Comparison of ENCODE assay signal across 8 cellular contexts in genomic region chr1:218377143-218377660, GRCh38. TPM values are rescaled to one million over a fixed set of nuclear protein-coding genes. Genes with fewer than 3 reads are reported as not detected.
DNase-seq lines count a peak whose midpoint lies in the region; ATAC-seq, FAIRE-seq and TF ChIP-seq lines count a peak whose summit lies in the region.

No MANE protein-coding gene starts in this region.

- H2AFZ ChIP-seq in endothelial cell of umbilical vein (ENCODE audit: low read depth, low read length) (no peak overlapping the region), neuronal stem cell (ENCODE audit: low read length) (no peak overlapping the region)

- FAIRE-seq in endothelial cell of umbilical vein (lab: Jason Lieb, UNC) = peak; percentile 82

- POLR2A ChIA-PET in AG04449 (lab: Yijun Ruan, JAX) (interaction anchor here (1.0 to 1.2 kb wide), 3 partner anchors 32 to 329 kb away, joined by 3 to 5 read pairs (median 3); partner anchors contain the start of gene TGFB2), endothelial cell of umbilical vein (lab: Charles Lee) (interaction anchor here (1.5 kb wide), 1 partner anchor 13 kb away, joined by 3 read pairs; no protein-coding TSS in a partner anchor)

- no peak overlapping the region for H3K14ac ChIP-seq in neuronal stem cell (ENCODE audit: low read length)

- H3K4ac ChIP-seq in neuronal stem cell (ENCODE audit: low read length) = no peak overlapping the region

- WGBS in neuronal stem cell (ENCODE audit: extremely low coverage in 2 of 2, insufficient read length in 2 of 2, insufficient replicate concordance in 1 of 2), 2 donors = no CpG with 5 or more reads among the region's 4 CpGs

- H2AK5ac ChIP-seq in neuronal stem cell (ENCODE audit: low read depth, low read length) = no peak overlapping the region

- no peak overlapping the region for H4K91ac ChIP-seq in neuronal stem cell (ENCODE audit: low read depth, low read length, poor library complexity)

- no peaks in the 10 kb centered on the region for H3K9me1 ChIP-seq in endothelial cell of umbilical vein (replicated peaks; ENCODE audit: control insufficient read depth, extremely low read depth, insufficient read depth, low read length)

- no peaks in the 10 kb centered on the region for H3K9me3 ChIP-seq in endothelial cell of umbilical vein (replicated peaks; ENCODE audit: control insufficient read depth, insufficient read depth, low read length)
- no peaks in the 10 kb centered on the region for H3K9me3 ChIP-seq in neuronal stem cell (replicated peaks in 1 of 2; ENCODE audit: control insufficient read depth in 2 of 2, insufficient read depth in 1 of 2, low read depth in 1 of 2, low read length in 2 of 2)

- H3K36me3 ChIP-seq in endothelial cell of umbilical vein (ENCODE audit: control insufficient read depth in 2 of 2, extremely low read depth in 1 of 2, insufficient read depth in 2 of 2, low read length in 2 of 2) = no peaks in the 10 kb centered on the region
- no peaks in the 10 kb centered on the region for H3K36me3 ChIP-seq in neuronal stem cell (replicated peaks in 1 of 2; ENCODE audit: control insufficient read depth in 2 of 2, insufficient read depth in 2 of 2, low read length in 2 of 2)

- TF ChIP-seq POLR2A in endothelial cell of umbilical vein (IDR thresholded peaks at IDR 0.05; ENCODE audit: low read depth, low read length) = peak; percentile 51

- DNase-seq in AG04449 (ENCODE audit: low read depth, low spot score) (peak; percentile 97), endothelial cell of umbilical vein (ENCODE audit: low read depth, low spot score) (peak; percentile 88), DMS114 treated with DMSO at 0.1 percent for 48 hours (lab: John Stamatoyannopoulos, UW; ENCODE audit: unreplicated experiment) (no peak), neuronal stem cell (ENCODE audit: low spot score) (no peak)
- peak; percentile 21 to 71 for DNase-seq in stimulated activated CD4-positive, alpha-beta T cell treated with anti-CD3 and anti-CD28 coated beads, Interleukin-4, amount 100 ng/mL, for 4 hours

- CTCF ChIA-PET in AG04449 (lab: Yijun Ruan, JAX) = interaction anchor here (0.8 to 1.6 kb wide), 5 partner anchors 11 to 169 kb away, joined by 3 to 4 read pairs (median 3); no protein-coding TSS in a partner anchor
- CTCF ChIA-PET in endothelial cell of umbilical vein (lab: Charles Lee) = interaction anchor here (0.8 to 1.9 kb wide), 5 partner anchors 9 to 1191 kb away, joined by 3 to 6 read pairs (median 3); no protein-coding TSS in a partner anchor

- no peak overlapping the region for H2BK5ac ChIP-seq in neuronal stem cell (ENCODE audit: low read length)

- no peaks in the 10 kb centered on the region for H4K20me1 ChIP-seq in endothelial cell of umbilical vein (replicated peaks; ENCODE audit: control insufficient read depth, extremely low read depth, insufficient read depth, low read length)

- no peak for TF ChIP-seq CTCF in AG04449 (IDR thresholded peaks at IDR 0.05; ENCODE audit: insufficient read depth, low read length, missing control alignments)
- TF ChIP-seq CTCF in endothelial cell of umbilical vein (IDR thresholded peaks at IDR 0.05; ENCODE audit: extremely low read depth in 1 of 2, insufficient read depth in 1 of 2, low read depth in 1 of 2, low read length in 2 of 2) = no peak

- no peak overlapping the region for H2BK120ac ChIP-seq in neuronal stem cell (ENCODE audit: low read depth, low read length)

- H4K8ac ChIP-seq in neuronal stem cell (ENCODE audit: low read depth, low read length) = no peak overlapping the region

- peak overlapping the region; percentile 72 for H3K27ac ChIP-seq in endothelial cell of umbilical vein (ENCODE audit: insufficient read depth, low read depth, low read length)
- no peak overlapping the region for H3K27ac ChIP-seq in neuronal stem cell (replicated peaks; ENCODE audit: low read length)

- peaks cover 47% of the 10 kb centered on the region for H3K4me1 ChIP-seq in endothelial cell of umbilical vein (ENCODE audit: control insufficient read depth, extremely low read depth, insufficient read depth, low read length)
- H3K4me1 ChIP-seq in neuronal stem cell (ENCODE audit: control insufficient read depth in 2 of 2, insufficient read depth in 1 of 2, low read depth in 1 of 2, low read length in 2 of 2) = peaks cover 4 to 15% of the 10 kb centered on the region in 2 donors

- H3K79me2 ChIP-seq in endothelial cell of umbilical vein (ENCODE audit: control insufficient read depth, insufficient read depth, low read length) = no peaks in the 10 kb centered on the region

- intact Hi-C loops in endothelial cell of umbilical vein (cut with micrococcal nuclease) = loop anchor here (1.0 to 5.0 kb wide), 7 partner anchors 13 to 950 kb away; partner anchors contain the start of gene TGFB2

- H2BK12ac ChIP-seq in neuronal stem cell (ENCODE audit: low read length) = no peak overlapping the region

- H3K18ac ChIP-seq in neuronal stem cell (ENCODE audit: low read length) = no peak overlapping the region

- dilution Hi-C loops in endothelial cell of umbilical vein (cut with MboI; ENCODE audit: extremely low pct_ligation_motif_present, low sequenced_read_pairs) = no loop called here

- BruUV-seq in endothelial cell of umbilical vein (replicated peaks; lab: Mats Ljungman, UMichigan) = no TSS peak

- H3K4me3 ChIP-seq in AG04449 (ENCODE audit: low read depth, low read length) = no peak overlapping the region; the same call in 1 of the 2 replicates
- H3K4me3 ChIP-seq in endothelial cell of umbilical vein (replicated peaks in 1 of 3; ENCODE audit: insufficient read depth in 1 of 3, low read depth in 1 of 3, low read length in 3 of 3) = no peak overlapping the region
- H3K4me3 ChIP-seq in neuronal stem cell (ENCODE audit: low read length in 2 of 2) = no peak overlapping the region

- no peak overlapping the region for H3K23ac ChIP-seq in neuronal stem cell (ENCODE audit: low read depth, low read length, poor library complexity)

- no peaks in the 10 kb centered on the region for H3K79me1 ChIP-seq in neuronal stem cell (ENCODE audit: low read depth, low read length)

- peak overlapping the region; percentile 19 for H3K4me2 ChIP-seq in endothelial cell of umbilical vein (ENCODE audit: insufficient read depth, low read length)
- H3K4me2 ChIP-seq in neuronal stem cell (ENCODE audit: insufficient read depth, low read length, poor library complexity, severe bottlenecking) = no peak overlapping the region

- H3K27me3 ChIP-seq in endothelial cell of umbilical vein (ENCODE audit: control insufficient read depth in 2 of 2, insufficient read depth in 2 of 2, low read length in 2 of 2) (no peaks in the 10 kb centered on the region), neuronal stem cell (ENCODE audit: control insufficient read depth in 3 of 3, insufficient read depth in 3 of 3, low read depth in 1 of 3, low read length in 3 of 3) (no peaks in the 10 kb centered on the region)

- peak overlapping the region; percentile 58 for H3K9ac ChIP-seq in endothelial cell of umbilical vein (replicated peaks; ENCODE audit: extremely low read depth, insufficient read depth, low read length)
- no peak overlapping the region for H3K9ac ChIP-seq in neuronal stem cell (ENCODE audit: low read depth, low read length, poor library complexity)

- ATAC-seq in GM19463 (IDR thresholded peaks at IDR 0.05; ENCODE audit: unreplicated experiment) = peak; percentile 90
- ATAC-seq in HG03521 (IDR thresholded peaks at IDR 0.05; ENCODE audit: unreplicated experiment) = peak; percentile 78
- peak; percentile 90 to 94 for ATAC-seq in activated CD4-positive, CD25-positive, alpha-beta regulatory T cell treated with anti-CD3 and anti-CD28 coated beads, Interleukin-2, amount 50 U/mL, for 24 hours

- no peak overlapping the region for H2BK15ac ChIP-seq in neuronal stem cell (ENCODE audit: low read length)

TF ChIP-seq in endothelial cell of umbilical vein, 7 proteins besides CTCF, POLR2A, EP300 and RAD21:
- TF ChIP-seq FOS (IDR thresholded peaks at IDR 0.05; ENCODE audit: borderline replicate concordance, insufficient read depth, low read length) (peak; percentile 96), POLR2AphosphoS5 (IDR thresholded peaks at IDR 0.05; ENCODE audit: insufficient read depth, low read depth, low read length) (peak; percentile 63), MAX (IDR thresholded peaks at IDR 0.05; ENCODE audit: insufficient read depth, insufficient read length) (no peak), JUN (IDR thresholded peaks at IDR 0.05; ENCODE audit: borderline replicate concordance, insufficient read depth, insufficient read length, low read depth) (peak; percentile 72), GATA2 (IDR thresholded peaks at IDR 0.05; ENCODE audit: insufficient read depth, insufficient read length, low read depth, low read length) (peak; percentile 75), EZH2 (IDR thresholded peaks at IDR 0.05; ENCODE audit: borderline replicate concordance, low read depth, low read length, severe bottlenecking) (no peak), MYC (IDR thresholded peaks at IDR 0.05; ENCODE audit: low read depth, low read length) (no peak)
TF ChIP-seq in endothelial cell of umbilical vein: peak in this region for 4.

RNA-seq across cellular contexts. Expression of gene TGFB2, which starts 32.1 kb away (rescaled TPM):
- total RNA-seq in endothelial cell of umbilical vein = 31.5 and 43.5 TPM in 2 replicates
- 21.2 TPM in 2 replicates for polyA plus RNA-seq in endothelial cell of umbilical vein
- polyA plus RNA-seq in endothelial cell of umbilical vein (2011; cell fraction: cytosol; rRNA removed) = 19.7 and 27.7 TPM in 2 replicates
- 30.8 and 39.2 TPM in 2 replicates for polyA plus RNA-seq in endothelial cell of umbilical vein (2011; cell fraction: nucleus; rRNA removed)
- 56.7 and 63.7 TPM in 2 replicates for polyA plus RNA-seq in endothelial cell of umbilical vein (2012)
- 62.2 and 63.2 TPM in 2 replicates for polyA minus RNA-seq in endothelial cell of umbilical vein
- polyA minus RNA-seq in endothelial cell of umbilical vein (2011; cell fraction: cytosol; rRNA and poly(A)+ RNA removed) = not detected
- polyA minus RNA-seq in endothelial cell of umbilical vein (2011; cell fraction: nucleus; rRNA and poly(A)+ RNA removed) = 60.3 and 100 TPM in 2 replicates
- 1.5 TPM for polyA plus RNA-seq in neuronal stem cell (2013, experiment 1 of 2)
- 1.5 TPM for polyA plus RNA-seq in neuronal stem cell (2013, experiment 2 of 2)

Comparison
In these comparisons a context has a peak if more than half of its experiments do, and no peak if none do; other contexts are left out.
1. DNase-seq: peak in AG04449 (single experiment), endothelial cell of umbilical vein (single experiment) and stimulated activated CD4-positive, alpha-beta T cell treated with anti-CD3 and anti-CD28 coated beads, Interleukin-4, amount 100 ng/mL, for 4 hours (2 of 2); none in DMS114 treated with DMSO at 0.1 percent for 48 hours (single experiment) and neuronal stem cell (single experiment).
2. Peak in every context shown above with its lines, with median percentiles within 50 percentile points of each other: ATAC-seq.